17 cellular contexts compared by ENCODE assay signal in the genomic region with DNA sequence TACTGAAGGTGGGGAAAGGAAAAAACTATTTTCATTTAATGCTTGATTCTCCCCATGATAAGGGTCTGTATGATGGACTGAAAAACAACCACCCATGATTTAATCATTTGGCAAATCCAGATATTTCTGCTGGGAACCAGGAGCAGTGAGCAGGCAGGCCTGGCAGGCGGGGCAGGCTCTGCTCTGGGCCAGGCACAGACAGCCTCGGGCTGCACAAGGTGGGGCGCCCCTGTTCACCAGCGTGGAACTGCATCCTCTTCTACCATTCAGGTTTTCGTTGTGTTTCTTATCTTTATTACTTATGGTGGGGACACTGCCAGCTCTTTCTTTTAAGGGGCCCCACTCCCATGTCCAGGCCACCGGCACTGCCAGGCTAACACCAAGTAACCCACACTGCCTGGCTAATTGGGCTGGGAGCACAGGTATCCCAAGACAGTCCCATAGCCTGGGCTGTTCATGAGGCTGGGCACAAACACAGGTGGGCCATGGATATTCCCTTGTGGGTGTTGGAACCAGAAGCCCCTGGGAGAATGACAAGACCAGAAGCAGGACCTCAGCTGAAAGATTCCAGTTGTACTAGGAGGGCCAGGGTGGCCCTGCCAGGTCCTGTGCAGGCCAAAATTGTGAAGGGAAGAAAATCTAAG. TPM values are rescaled to one million over a fixed set of nuclear protein-coding genes. Genes with fewer than 3 reads are reported as not detected.
DNase-seq lines count a peak whose midpoint lies in the region; ATAC-seq and TF ChIP-seq lines count a peak whose summit lies in the region.
"Had no signal": no experiment of that assay in that cellular context is flagged by ENCODE, and none has a peak within 500 bp of the region (broad histone marks: within the 10 kb centered on the region; RNA-seq: fewer than 3 reads in every experiment).

No MANE protein-coding gene starts in this region.

- ATAC-seq in HG02885 (IDR thresholded peaks at IDR 0.05; ENCODE audit: poor library complexity, unreplicated experiment) (peak; percentile 53), GM21825 (IDR thresholded peaks at IDR 0.05; ENCODE audit: unreplicated experiment) (no peak)
- ATAC-seq: A549 had no signal

- no peaks in the 10 kb centered on the region for H3K36me3 Mint-ChIP-seq in mesothelial cell of epicardium
- H3K36me3 Mint-ChIP-seq: activated naive CD4-positive, alpha-beta T cell treated with anti-CD3 and anti-CD28 coated beads, Interleukin-2, amount 10 ng/mL, durations not matched to agents 7 days and 5 days had no signal

- H3K4me3 ChIP-seq in epithelial cell of esophagus (ENCODE audit: low read length) (no peak overlapping the region), foreskin fibroblast (ENCODE audit: low read depth in 1 of 2, low read length in 2 of 2) (no peak overlapping the region)
- H3K4me3 ChIP-seq: A549, hepatocyte had no signal

- in situ Hi-C loops in ACHN (cut with HindIII; ENCODE audit: low pct_ligation_motif_present, low pct_unique_long_range_greater_than_20kb, low sequenced_read_pairs) = no loop called here

- peaks cover 42% of the 10 kb centered on the region for H3K4me1 Mint-ChIP-seq in mesothelial cell of epicardium
- H3K4me1 Mint-ChIP-seq: activated naive CD4-positive, alpha-beta T cell treated with anti-CD3 and anti-CD28 coated beads, Interleukin-2, amount 10 ng/mL, durations not matched to agents 7 days and 5 days had no signal

- H3K4me3 Mint-ChIP-seq in mesothelial cell of epicardium = no peak overlapping the region
- H3K4me3 Mint-ChIP-seq: activated naive CD4-positive, alpha-beta T cell treated with anti-CD3 and anti-CD28 coated beads, Interleukin-2, amount 10 ng/mL, durations not matched to agents 7 days and 5 days had no signal

- DNase-seq in ACHN = peak; percentile 37
- peak; percentile 29 for DNase-seq in epithelial cell of esophagus (ENCODE audit: low read depth)
- no peak for DNase-seq in mesothelial cell of epicardium (ENCODE audit: low spot score in 2 of 2, unreplicated experiment in 2 of 2)
- DNase-seq in NCI-H1930 (lab: John Stamatoyannopoulos, UW) = no peak
- no peak for DNase-seq in GM10266 (ENCODE audit: extremely low spot score)
- no peak for DNase-seq in foreskin fibroblast
- DNase-seq: activated CD8-positive, alpha-beta memory T cell treated with anti-CD3 and anti-CD28 coated beads for 24 hours; activated naive CD4-positive, alpha-beta T cell treated with anti-CD3 and anti-CD28 coated beads, Interleukin-2, amount 10 ng/mL, durations not matched to agents 7 days and 5 days; activated T-cell treated with anti-CD3 and anti-CD28 coated beads, Interleukin-2, amount 50 U/mL, for 48 hours; lower lobe of right lung; NCI-H146; NCI-H2171; right cardiac atrium had no signal

- H3K27ac Mint-ChIP-seq in mesothelial cell of epicardium = peak overlapping the region; percentile 95
- H3K27ac Mint-ChIP-seq: activated naive CD4-positive, alpha-beta T cell treated with anti-CD3 and anti-CD28 coated beads, Interleukin-2, amount 10 ng/mL, durations not matched to agents 7 days and 5 days had no signal

- TF ChIP-seq CTCF in epithelial cell of esophagus (IDR thresholded peaks at IDR 0.05; ENCODE audit: insufficient read depth, low read depth, low read length, missing control alignments) = no peak
- no peak for TF ChIP-seq CTCF in mesothelial cell of epicardium (IDR thresholded peaks at IDR 0.05; ENCODE audit: unreplicated experiment)
- TF ChIP-seq CTCF in GM10266 (IDR thresholded peaks at IDR 0.05; ENCODE audit: control insufficient read depth, insufficient read depth, low read depth, missing control alignments) = no peak
- no peak for TF ChIP-seq CTCF in foreskin fibroblast (IDR thresholded peaks at IDR 0.05; ENCODE audit: low read depth, low read length)

- no peaks in the 10 kb centered on the region for H3K9me3 Mint-ChIP-seq in mesothelial cell of epicardium
- H3K9me3 Mint-ChIP-seq: activated naive CD4-positive, alpha-beta T cell treated with anti-CD3 and anti-CD28 coated beads, Interleukin-2, amount 10 ng/mL, durations not matched to agents 7 days and 5 days had no signal

- H3K27me3 Mint-ChIP-seq in mesothelial cell of epicardium (ENCODE audit: low read depth) = no peaks in the 10 kb centered on the region
- H3K27me3 Mint-ChIP-seq: activated naive CD4-positive, alpha-beta T cell treated with anti-CD3 and anti-CD28 coated beads, Interleukin-2, amount 10 ng/mL, durations not matched to agents 7 days and 5 days had no signal

RNA-seq across cellular contexts. Expression of gene RALBP1, which starts 57.1 kb away (rescaled TPM):
- total RNA-seq in mesothelial cell of epicardium = 43.2 to 44.7 TPM (median 44.1 TPM) in 3 replicates

Comparison
In these comparisons a context has a peak if more than half of its experiments do, and no peak if none do; other contexts are left out.
1. DNase-seq: peak in ACHN (single experiment) and epithelial cell of esophagus (single experiment); none in mesothelial cell of epicardium (0 of 2), NCI-H1930 (0 of 2), GM10266 (single experiment) and foreskin fibroblast (0 of 2).